Comparison of ENCODE assay signal across 22 cellular contexts in the genomic region with DNA sequence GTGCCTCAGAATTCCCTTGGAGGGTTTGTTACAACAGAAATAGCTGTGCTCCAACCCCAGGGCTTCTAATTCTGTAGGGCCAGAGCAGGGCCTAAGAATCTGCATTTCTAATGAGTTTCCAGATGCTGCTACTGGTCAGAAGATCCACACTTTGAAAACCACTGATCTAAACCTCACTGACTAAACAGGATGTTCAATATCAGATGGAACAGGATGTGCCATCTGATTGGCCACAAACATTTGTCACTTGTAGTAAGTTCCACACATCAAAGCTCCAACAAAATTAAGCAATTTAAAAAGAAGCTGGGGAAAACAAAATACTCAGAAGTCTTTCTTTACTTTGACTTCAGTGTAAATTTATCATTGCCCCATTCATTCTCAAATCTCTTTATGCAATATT. TPM values are rescaled to one million over a fixed set of nuclear protein-coding genes. Genes with fewer than 3 reads are reported as not detected.
DNase-seq lines count a peak whose midpoint lies in the region; ATAC-seq and TF ChIP-seq lines count a peak whose summit lies in the region.
"Had no signal": no experiment of that assay in that cellular context is flagged by ENCODE, and none has a peak within 500 bp of the region (broad histone marks: within the 10 kb centered on the region; RNA-seq: fewer than 3 reads in every experiment).

No MANE protein-coding gene starts in this region.

- H3K9me3 Mint-ChIP-seq in activated CD8-positive, alpha-beta memory T cell treated with anti-CD3 and anti-CD28 coated beads, Interleukin-2, amount 10 ng/mL, durations not matched to agents 7 days and 5 days (ENCODE audit: low read depth): no peaks in the 10 kb centered on the region
- H3K9me3 Mint-ChIP-seq in activated naive CD8-positive, alpha-beta T cell (ENCODE audit: low read depth): no peaks in the 10 kb centered on the region
- H3K9me3 Mint-ChIP-seq in natural killer cell: no peaks in the 10 kb centered on the region
- H3K9me3 Mint-ChIP-seq: dendritic cell treated with granulocyte-macrophage colony-stimulating factor and Interleukin-4, amounts not matched to agents 40 ng/mL and 50 ng/mL, for 4 days had no signal

- H4K20me1 ChIP-seq in Loucy (ENCODE audit: insufficient read depth, low read length, poor library complexity, severe bottlenecking): peaks cover 17% of the 10 kb centered on the region

- no peak overlapping the region for H2AFZ ChIP-seq in Loucy (ENCODE audit: low read length)

- peak; percentile 55 for ATAC-seq in activated CD8-positive, alpha-beta memory T cell treated with anti-CD3 and anti-CD28 coated beads, Interleukin-2, amount 10 ng/mL, durations not matched to agents 7 days and 5 days
- ATAC-seq in natural killer cell: peak; percentile 39 to 69 (median 67)
- no peak for ATAC-seq in GM21528 (IDR thresholded peaks at IDR 0.05; ENCODE audit: low FRiP score, unreplicated experiment)
- no peak for ATAC-seq in GM21576 (IDR thresholded peaks at IDR 0.05; ENCODE audit: unreplicated experiment)
- ATAC-seq: Panc1 had no signal

- no peaks in the 10 kb centered on the region for H3K9me2 ChIP-seq in Loucy (replicated peaks; ENCODE audit: low read depth, low read length)

- H3F3A ChIP-seq in Loucy (ENCODE audit: low read depth): no peaks in the 10 kb centered on the region

- H3K4me2 ChIP-seq in Loucy (ENCODE audit: low read depth, low read length, poor library complexity, severe bottlenecking): peak overlapping the region; percentile 35

- H3K36me3 Mint-ChIP-seq in activated CD8-positive, alpha-beta memory T cell treated with anti-CD3 and anti-CD28 coated beads, Interleukin-2, amount 10 ng/mL, durations not matched to agents 7 days and 5 days: peaks cover 23% of the 10 kb centered on the region
- peaks cover 3% of the 10 kb centered on the region for H3K36me3 Mint-ChIP-seq in activated naive CD8-positive, alpha-beta T cell
- H3K36me3 Mint-ChIP-seq in natural killer cell: no peaks in the 10 kb centered on the region

- H3K4me1 ChIP-seq in Loucy (ENCODE audit: insufficient read depth, low read length, poor library complexity, severe bottlenecking): peaks cover 9% of the 10 kb centered on the region
- H3K4me1 ChIP-seq: adrenal gland, SJSA1, tibial nerve had no signal

- H3K9ac ChIP-seq in Loucy (ENCODE audit: low read depth, low read length, poor library complexity, severe bottlenecking): no peak overlapping the region

- CTCF ChIA-PET in activated CD8-positive, alpha-beta memory T cell treated with anti-CD3 and anti-CD28 coated beads, Interleukin-2, amount 10 ng/mL, durations not matched to agents 7 days and 5 days (lab: Charles Lee): no interaction called here

- no peaks in the 10 kb centered on the region for H3K27me3 ChIP-seq in Loucy (ENCODE audit: insufficient read depth, low read length, poor library complexity, severe bottlenecking)
- H3K27me3 ChIP-seq: adrenal gland, SJSA1, stomach, tibial nerve had no signal

- H3K4me3 ChIP-seq in Loucy (ENCODE audit: low read length, poor library complexity, severe bottlenecking): no peak overlapping the region
- H3K4me3 ChIP-seq: adrenal gland, SJSA1, stomach, tibial nerve had no signal

- DNase-seq in activated CD8-positive, alpha-beta memory T cell treated with anti-CD3 and anti-CD28 coated beads, Interleukin-2, amount 10 ng/mL, durations not matched to agents 7 days and 5 days: peak; percentile 42
- no peak for DNase-seq in activated CD8-positive, alpha-beta memory T cell treated with anti-CD3 and anti-CD28 coated beads, Interleukin-2, amount 50 U/mL, for 48 hours
- no peak for DNase-seq in natural killer cell
- DNase-seq in NCI-H187 treated with DMSO at 0.1 percent for 48 hours (lab: John Stamatoyannopoulos, UW): no peak
- DNase-seq: adrenal gland; kidney glomerular epithelial cell; mammary epithelial cell; NCI-H2171; NCI-H524; NK-92 treated with Interleukin-12 subunit alpha and Interleukin-12 subunit beta, amount 100 ng/mL, for 24 hours; stimulated activated CD4-positive, alpha-beta T cell treated with anti-CD3 and anti-CD28 coated beads, Interleukin-2, amount 100 ng/mL, for 48 hours; stomach had no signal

- H3K4me1 Mint-ChIP-seq in activated CD8-positive, alpha-beta memory T cell treated with anti-CD3 and anti-CD28 coated beads, Interleukin-2, amount 10 ng/mL, durations not matched to agents 7 days and 5 days: peaks cover 31% of the 10 kb centered on the region
- H3K4me1 Mint-ChIP-seq in activated naive CD8-positive, alpha-beta T cell (ENCODE audit: low read depth): peaks cover 57% of the 10 kb centered on the region
- H3K4me1 Mint-ChIP-seq in natural killer cell: peaks cover 14 to 18% of the 10 kb centered on the region in 2 donors

- peak overlapping the region; percentile 49 for H3K27ac Mint-ChIP-seq in activated CD8-positive, alpha-beta memory T cell treated with anti-CD3 and anti-CD28 coated beads, Interleukin-2, amount 10 ng/mL, durations not matched to agents 7 days and 5 days
- H3K27ac Mint-ChIP-seq in activated naive CD8-positive, alpha-beta T cell: peak overlapping the region; percentile 50
- peak overlapping the region; percentile 19 to 27 for H3K27ac Mint-ChIP-seq in natural killer cell
- H3K27ac Mint-ChIP-seq: B cell; dendritic cell treated with granulocyte-macrophage colony-stimulating factor and Interleukin-4, amounts not matched to agents 40 ng/mL and 50 ng/mL, for 4 days; IgD-negative memory B cell had no signal

- peaks cover 84% of the 10 kb centered on the region for H3K79me2 ChIP-seq in Loucy (ENCODE audit: insufficient read depth, low read length)

- no peak overlapping the region for H3K4me3 Mint-ChIP-seq in activated CD8-positive, alpha-beta memory T cell treated with anti-CD3 and anti-CD28 coated beads, Interleukin-2, amount 10 ng/mL, durations not matched to agents 7 days and 5 days
- H3K4me3 Mint-ChIP-seq in activated naive CD8-positive, alpha-beta T cell: no peak overlapping the region
- peak overlapping the region; percentile 37 for H3K4me3 Mint-ChIP-seq in natural killer cell
- H3K4me3 Mint-ChIP-seq: B cell; dendritic cell treated with granulocyte-macrophage colony-stimulating factor and Interleukin-4, amounts not matched to agents 40 ng/mL and 50 ng/mL, for 4 days had no signal

- no peaks in the 10 kb centered on the region for H3K27me3 Mint-ChIP-seq in activated CD8-positive, alpha-beta memory T cell treated with anti-CD3 and anti-CD28 coated beads, Interleukin-2, amount 10 ng/mL, durations not matched to agents 7 days and 5 days
- no peaks in the 10 kb centered on the region for H3K27me3 Mint-ChIP-seq in activated naive CD8-positive, alpha-beta T cell
- no peaks in the 10 kb centered on the region for H3K27me3 Mint-ChIP-seq in natural killer cell (ENCODE audit: low read depth in 2 of 2)
- H3K27me3 Mint-ChIP-seq: B cell; dendritic cell treated with granulocyte-macrophage colony-stimulating factor and Interleukin-4, amounts not matched to agents 40 ng/mL and 50 ng/mL, for 4 days; IgD-negative memory B cell had no signal

- TF ChIP-seq CTCF in Loucy (conservative IDR thresholded peaks at IDR 0.05; ENCODE audit: low read length) (no peak), natural killer cell (IDR thresholded peaks at IDR 0.05) (no peak)

- no peaks in the 10 kb centered on the region for H3K36me3 ChIP-seq in Loucy (ENCODE audit: insufficient read depth, low read length)
- H3K36me3 ChIP-seq: adrenal gland, SJSA1, stomach, tibial nerve had no signal

- no peaks in the 10 kb centered on the region for H3K9me3 ChIP-seq in Loucy (ENCODE audit: insufficient read depth, low read depth, low read length)
- H3K9me3 ChIP-seq: adrenal gland, SJSA1, stomach, tibial nerve had no signal

- intact Hi-C loops in natural killer cell (cut with micrococcal nuclease): no loop called here

RNA-seq across cellular contexts. Expression of gene CASK, which starts 14.3 kb away (rescaled TPM):
- total RNA-seq in activated CD8-positive, alpha-beta memory T cell treated with anti-CD3 and anti-CD28 coated beads, Interleukin-2, amount 10 ng/mL, durations not matched to agents 7 days and 5 days: 10 to 100 TPM; 30.2 to 40.0 TPM
- total RNA-seq in natural killer cell: 10 to 100 TPM; 23.5 to 27.9 (median 25.6) TPM

Comparison
In these comparisons a context has a peak if more than half of its experiments do, and no peak if none do; other contexts are left out.
1. ATAC-seq: peak in activated CD8-positive, alpha-beta memory T cell treated with anti-CD3 and anti-CD28 coated beads, Interleukin-2, amount 10 ng/mL, durations not matched to agents 7 days and 5 days (single experiment) and natural killer cell (3 of 3); none in GM21528 (single experiment) and GM21576 (single experiment).
2. Peak in every context shown above with its lines, with median percentiles within 50 percentile points of each other: H3K27ac Mint-ChIP-seq.